In genomic region chr14:91281346-91281745, GRCh38 we compare ENCODE assay signal across 14 cellular contexts. TPM values are rescaled to one million over a fixed set of nuclear protein-coding genes. Genes with fewer than 3 reads are reported as not detected.
A peak's percentile ranks its signal among the peaks of the same experiment; 100 is the strongest.
DNase-seq lines count a peak whose midpoint lies in the region; ATAC-seq, FAIRE-seq and TF ChIP-seq lines count a peak whose summit lies in the region.
"Had no signal": no experiment of that assay in that cellular context is flagged by ENCODE, and none has a peak within 500 bp of the region (broad histone marks: within the 10 kb centered on the region; RNA-seq: fewer than 3 reads in every experiment).

No MANE protein-coding gene starts in this region.

- ATAC-seq in Right ventricle myocardium superior (ENCODE audit: poor library complexity), result no peak
- ATAC-seq in stimulated activated naive B cell treated with anti-CD40 and anti-IgM and Interleukin-4, amounts not matched to agents 10 μg/mL and 1 μg/mL and 100 μg/mL, for 72 hours (replicated peaks), result no peak
- ATAC-seq in HG03139 (IDR thresholded peaks at IDR 0.05; ENCODE audit: unreplicated experiment), result no peak

- no peaks in the 10 kb centered on the region for H3K9me3 Mint-ChIP-seq in endothelial cell (ENCODE audit: unreplicated experiment)
- peaks cover 0 to 1% of the 10 kb centered on the region in 2 donors for H3K9me3 Mint-ChIP-seq in stimulated activated naive B cell treated with anti-CD40 and anti-IgM and Interleukin-4, amounts not matched to agents 10 μg/mL and 1 μg/mL and 100 μg/mL, for 72 hours

- peak overlapping the region; percentile 51 for H3K4me3 Mint-ChIP-seq in endothelial cell (ENCODE audit: unreplicated experiment)
- no peak overlapping the region for H3K4me3 Mint-ChIP-seq in stimulated activated naive B cell treated with anti-CD40 and anti-IgM and Interleukin-4, amounts not matched to agents 10 μg/mL and 1 μg/mL and 100 μg/mL, for 72 hours
- H3K4me3 Mint-ChIP-seq: mesothelial cell of epicardium had no signal

- intact Hi-C loops in cardiac septum (cut with DNase I), result no loop called here
- intact Hi-C loops in Right ventricle myocardium superior (cut with DNase I), result loop anchor here (5.0 kb wide), 1 partner anchor 99 kb away; no protein-coding TSS in a partner anchor

- no peak for TF ChIP-seq CTCF in endothelial cell (IDR thresholded peaks at IDR 0.05; ENCODE audit: unreplicated experiment)

- peak overlapping the region; percentile 52 for H3K27ac Mint-ChIP-seq in endothelial cell (ENCODE audit: unreplicated experiment)
- peak overlapping the region; percentile 90 for H3K27ac Mint-ChIP-seq in stimulated activated naive B cell treated with anti-CD40 and anti-IgM and Interleukin-4, amounts not matched to agents 10 μg/mL and 1 μg/mL and 100 μg/mL, for 72 hours
- H3K27ac Mint-ChIP-seq: mesothelial cell of epicardium had no signal

- no peaks in the 10 kb centered on the region for H3K27me3 Mint-ChIP-seq in endothelial cell (ENCODE audit: unreplicated experiment)
- H3K27me3 Mint-ChIP-seq in stimulated activated naive B cell treated with anti-CD40 and anti-IgM and Interleukin-4, amounts not matched to agents 10 μg/mL and 1 μg/mL and 100 μg/mL, for 72 hours, result no peaks in the 10 kb centered on the region

- peaks cover 17% of the 10 kb centered on the region for H3K36me3 Mint-ChIP-seq in endothelial cell (ENCODE audit: low read depth, unreplicated experiment)
- peaks cover 45 to 61% of the 10 kb centered on the region in 2 donors for H3K36me3 Mint-ChIP-seq in stimulated activated naive B cell treated with anti-CD40 and anti-IgM and Interleukin-4, amounts not matched to agents 10 μg/mL and 1 μg/mL and 100 μg/mL, for 72 hours

- peaks cover 5% of the 10 kb centered on the region for H3K4me1 Mint-ChIP-seq in endothelial cell (ENCODE audit: unreplicated experiment)
- peaks cover 15 to 22% of the 10 kb centered on the region in 2 donors for H3K4me1 Mint-ChIP-seq in stimulated activated naive B cell treated with anti-CD40 and anti-IgM and Interleukin-4, amounts not matched to agents 10 μg/mL and 1 μg/mL and 100 μg/mL, for 72 hours

- FAIRE-seq in RCC 7860 (lab: Jason Lieb, UNC), result no peak
- FAIRE-seq: islet of Langerhans had no signal

- peak; percentile 49 for DNase-seq in cardiac septum (ENCODE audit: low spot score)
- no peak for DNase-seq in Right ventricle myocardium superior
- DNase-seq in RCC 7860 (ENCODE audit: low spot score), result peak; percentile 37
- DNase-seq in endothelial cell (ENCODE audit: low spot score), result no peak
- DNase-seq in stimulated activated naive B cell treated with anti-CD40 and anti-IgM and Interleukin-4, amounts not matched to agents 10 μg/mL and 1 μg/mL and 100 μg/mL, for 72 hours, result no peak
- no peak for DNase-seq in stimulated activated CD4-positive, alpha-beta T cell treated with anti-CD3 and anti-CD28 coated beads, Interleukin-4, amount 100 ng/mL, for 4 hours
- no peak for DNase-seq in SW 1271 (lab: John Stamatoyannopoulos, UW)
- DNase-seq: activated naive CD4-positive, alpha-beta T cell treated with anti-CD3 and anti-CD28 coated beads, Interleukin-2, amount 50 U/mL, for 16 hours; AML-193; occipital lobe had no signal

RNA-seq across cellular contexts. Expression of gene GPR68, which starts 36.8 kb away (rescaled TPM):
- total RNA-seq in cardiac septum (3.4 TPM), Right ventricle myocardium superior (0.13 TPM), endothelial cell (ENCODE audit: unreplicated experiment) (5.4 TPM)
- total RNA-seq: SJSA1 had no signal

Comparison
In these comparisons a context has a peak if more than half of its experiments do, and no peak if none do; other contexts are left out.
1. DNase-seq: peak in cardiac septum (single experiment) and RCC 7860 (single experiment); none in Right ventricle myocardium superior (single experiment), endothelial cell (single experiment), stimulated activated naive B cell treated with anti-CD40 and anti-IgM and Interleukin-4, amounts not matched to agents 10 μg/mL and 1 μg/mL and 100 μg/mL, for 72 hours (single experiment), stimulated activated CD4-positive, alpha-beta T cell treated with anti-CD3 and anti-CD28 coated beads, Interleukin-4, amount 100 ng/mL, for 4 hours (0 of 2) and SW 1271 (0 of 2).